8 cellular contexts compared by ENCODE assay signal in the genomic region with DNA sequence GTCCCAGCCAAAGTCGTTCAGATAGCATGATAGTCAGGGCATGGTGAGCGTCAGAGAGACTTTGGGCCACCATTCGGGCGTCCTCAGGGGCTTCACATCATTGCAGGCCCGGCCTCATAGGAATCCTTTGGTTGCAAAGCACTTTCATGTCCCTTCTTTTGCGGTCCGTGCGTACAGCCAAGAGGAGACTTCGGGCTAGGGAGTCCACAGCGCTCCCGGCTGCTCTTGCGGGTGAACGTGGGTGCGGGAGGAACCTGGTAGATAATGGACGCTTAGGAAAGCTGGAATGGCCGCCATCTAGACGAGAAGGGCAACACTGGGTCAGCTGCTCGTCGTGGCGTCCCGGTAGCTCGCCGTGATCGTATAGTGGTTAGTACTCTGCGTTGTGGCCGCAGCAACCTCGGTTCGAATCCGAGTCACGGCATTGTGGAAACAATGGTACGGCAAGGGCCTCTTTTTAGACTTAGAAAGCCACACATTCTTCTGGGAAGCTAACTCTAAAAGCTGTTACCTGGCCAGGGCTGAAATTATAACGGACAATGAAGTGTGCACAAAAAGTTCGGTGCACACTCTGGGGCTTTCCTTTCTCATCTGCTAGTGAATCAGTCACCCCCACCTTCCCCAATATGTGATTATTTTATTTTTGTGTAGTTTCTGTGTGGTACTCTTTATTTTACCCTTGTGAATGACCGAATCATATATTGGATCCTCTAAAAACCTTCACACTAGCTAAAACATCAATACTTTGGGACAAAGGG. TPM values are rescaled to one million over a fixed set of nuclear protein-coding genes. Genes with fewer than 3 reads are reported as not detected.
DNase-seq lines count a peak whose midpoint lies in the region; ATAC-seq, FAIRE-seq and TF ChIP-seq lines count a peak whose summit lies in the region.

No MANE protein-coding gene starts in this region.

- H2AFZ ChIP-seq in OCI-LY3 (ENCODE audit: low read depth, low read length) = peak overlapping the region; percentile 93

- WGBS in esophagus, 2 donors = 4 to 5% methylated on average over 34 of the region's 34 CpGs

- H3K9ac ChIP-seq in OCI-LY3 (ENCODE audit: low read length) (peak overlapping the region; percentile 97), mucosa of stomach (ENCODE audit: low read length) (peak overlapping the region; percentile 80)

- H3K4me3 ChIP-seq in OCI-LY3 (ENCODE audit: low read length) = peak overlapping the region; percentile 99
- peak overlapping the region; percentile 58 to 73 for H3K4me3 ChIP-seq in esophagus (ENCODE audit: low read depth in 1 of 2, low read length in 2 of 2)
- peak overlapping the region; percentile 66 for H3K4me3 ChIP-seq in mucosa of stomach (ENCODE audit: low read length)

- DNase-seq in HTR-8/SVneo (ENCODE audit: insufficient read length, low spot score) (peak; percentile 67), activated T-cell treated with anti-CD3 and anti-CD28 coated beads for 24 hours (ENCODE audit: low read depth) (peak; percentile 87), epidermal melanocyte (ENCODE audit: insufficient read length, low spot score) (no peak)
- DNase-seq in stimulated activated CD8-positive, alpha-beta memory T cell treated with anti-CD3 and anti-CD28 coated beads, Interleukin-4, amount 100 ng/mL, for 48 hours = peak; percentile 93

- H3K36me3 ChIP-seq in OCI-LY3 (replicated peaks; ENCODE audit: low read depth, low read length) = no peaks in the 10 kb centered on the region
- no peaks in the 10 kb centered on the region for H3K36me3 ChIP-seq in esophagus (ENCODE audit: control insufficient read depth in 2 of 2, insufficient read depth in 2 of 2, low read length in 1 of 2)
- no peaks in the 10 kb centered on the region for H3K36me3 ChIP-seq in mucosa of stomach (ENCODE audit: control insufficient read depth, insufficient read depth, low read length)

- TF ChIP-seq CTCF in OCI-LY3 (IDR thresholded peaks at IDR 0.05; ENCODE audit: low read depth, low read length) = no peak

- H3K9me3 ChIP-seq in OCI-LY3 (ENCODE audit: insufficient read depth, low read length) = no peaks in the 10 kb centered on the region
- no peaks in the 10 kb centered on the region for H3K9me3 ChIP-seq in esophagus (ENCODE audit: control insufficient read depth in 2 of 2, insufficient read depth in 1 of 2, low read depth in 1 of 2, low read length in 1 of 2)
- no peaks in the 10 kb centered on the region for H3K9me3 ChIP-seq in mucosa of stomach (ENCODE audit: control insufficient read depth, low read length)

- H4K20me1 ChIP-seq in OCI-LY3 (ENCODE audit: insufficient read depth, low read length) = no peaks in the 10 kb centered on the region

- H3K27ac ChIP-seq in OCI-LY3 (ENCODE audit: low read length) (peak overlapping the region; percentile 88), esophagus (ENCODE audit: low read depth in 2 of 2, low read length in 1 of 2) (peak overlapping the region; percentile 93 to 100)

- H3K27me3 ChIP-seq in OCI-LY3 (ENCODE audit: low read depth, low read length) = no peaks in the 10 kb centered on the region
- no peaks in the 10 kb centered on the region for H3K27me3 ChIP-seq in esophagus (ENCODE audit: control insufficient read depth in 1 of 2, insufficient read depth in 2 of 2, low read length in 2 of 2)
- H3K27me3 ChIP-seq in mucosa of stomach (ENCODE audit: control insufficient read depth, insufficient read depth, low read length) = no peaks in the 10 kb centered on the region

- FAIRE-seq in HTR-8/SVneo (lab: Jason Lieb, UNC) = no peak

- peak overlapping the region; percentile 96 for H3K4me2 ChIP-seq in OCI-LY3 (ENCODE audit: low read length)

- peak; percentile 18 for ATAC-seq in GM18502 (IDR thresholded peaks at IDR 0.05; ENCODE audit: poor library complexity, unreplicated experiment)

- H3K79me2 ChIP-seq in OCI-LY3 (ENCODE audit: low read length) = no peaks in the 10 kb centered on the region

- H3K4me1 ChIP-seq in OCI-LY3 (ENCODE audit: low read length) = peaks cover 31% of the 10 kb centered on the region
- H3K4me1 ChIP-seq in esophagus (ENCODE audit: control insufficient read depth in 2 of 2, insufficient read depth in 2 of 2, low read length in 1 of 2) = no peaks in the 10 kb centered on the region
- H3K4me1 ChIP-seq in mucosa of stomach (ENCODE audit: control insufficient read depth, insufficient read depth, low read length) = peaks cover 12% of the 10 kb centered on the region

RNA-seq across cellular contexts. Expression of a gene that starts 13.2 kb away (rescaled TPM):
- 1 to 10 TPM; 2.1 to 2.4 TPM for polyA plus RNA-seq in esophagus

RNA-seq across cellular contexts. Expression of a gene that starts 51.1 kb away (rescaled TPM):
- not detected for polyA plus RNA-seq in esophagus
